In genomic region chr6:149153100-149153499, GRCh38 we compare ENCODE assay signal across 16 cellular contexts.
DNase-seq lines count a peak whose midpoint lies in the region; ATAC-seq and TF ChIP-seq lines count a peak whose summit lies in the region.
"Had no signal": no experiment of that assay in that cellular context is flagged by ENCODE, and none has a peak within 500 bp of the region (broad histone marks: within the 10 kb centered on the region; RNA-seq: fewer than 3 reads in every experiment).

No MANE protein-coding gene starts in this region.

- TF ChIP-seq CTCF in psoas muscle (IDR thresholded peaks at IDR 0.05) = no peak

- DNase-seq in activated CD4-positive, alpha-beta T cell treated with anti-CD3 and anti-CD28 coated beads, Interleukin-2, amount 10 ng/mL, durations not matched to agents 24 days and 14 days = peak; percentile 60
- DNase-seq in activated CD4-positive, alpha-beta T cell treated with anti-CD3 and anti-CD28 coated beads for 1 hour = no peak
- DNase-seq in LHCN-M2 (ENCODE audit: low read depth) (peak; percentile 25), NCI-H1436 treated with DMSO at 0.1 percent for 48 hours (lab: John Stamatoyannopoulos, UW) (no peak), psoas muscle (no peak)
- no peak for DNase-seq in naive thymus-derived CD8-positive, alpha-beta T cell
- DNase-seq: activated CD4-positive, CD25-positive, alpha-beta regulatory T cell; effector CD4-positive, alpha-beta T cell; mammary epithelial cell; MM.1S; nucleus accumbens; stomach had no signal

- H3K36me3 Mint-ChIP-seq in activated CD4-positive, alpha-beta T cell treated with anti-CD3 and anti-CD28 coated beads, Interleukin-2, amount 10 ng/mL, durations not matched to agents 24 days and 14 days (ENCODE audit: low read depth) = peaks cover 59% of the 10 kb centered on the region
- H3K36me3 Mint-ChIP-seq in activated T-helper 17 cell treated with anti-CD3 and anti-CD28 coated beads, Interleukin-2, amount 50 U/mL, for 72 hours (ENCODE audit: low read depth) = peaks cover 31% of the 10 kb centered on the region
- H3K36me3 Mint-ChIP-seq in naive thymus-derived CD8-positive, alpha-beta T cell = peaks cover 0 to 14% (median 5%) of the 10 kb centered on the region in 3 donors

- H3K9me3 ChIP-seq in psoas muscle = no peaks in the 10 kb centered on the region
- H3K9me3 ChIP-seq: stomach had no signal

- POLR2A ChIA-PET in naive thymus-derived CD8-positive, alpha-beta T cell (lab: Charles Lee) = interaction anchor here (0.5 kb wide), 1 partner anchor 251 kb away, joined by 3 read pairs; no protein-coding TSS in a partner anchor

- H3K27ac Mint-ChIP-seq in activated CD4-positive, alpha-beta T cell treated with anti-CD3 and anti-CD28 coated beads, Interleukin-2, amount 10 ng/mL, durations not matched to agents 24 days and 14 days = peak overlapping the region; percentile 94
- peak overlapping the region; percentile 89 for H3K27ac Mint-ChIP-seq in activated T-helper 17 cell treated with anti-CD3 and anti-CD28 coated beads, Interleukin-2, amount 50 U/mL, for 72 hours
- peak overlapping the region in 9 of 10 donors; percentile 19 to 98 (median 76) for H3K27ac Mint-ChIP-seq in naive thymus-derived CD8-positive, alpha-beta T cell

- no peaks in the 10 kb centered on the region for H3K27me3 ChIP-seq in psoas muscle (ENCODE audit: insufficient read depth in 3 of 3, low read length in 2 of 3)
- H3K27me3 ChIP-seq: stomach had no signal

- no peak overlapping the region for H3K27ac ChIP-seq in psoas muscle
- H3K27ac ChIP-seq: SK-N-MC, stomach had no signal

- peaks cover 24% of the 10 kb centered on the region for H3K9me3 Mint-ChIP-seq in activated CD4-positive, alpha-beta T cell treated with anti-CD3 and anti-CD28 coated beads, Interleukin-2, amount 10 ng/mL, durations not matched to agents 24 days and 14 days
- peaks cover 13% of the 10 kb centered on the region for H3K9me3 Mint-ChIP-seq in activated T-helper 17 cell treated with anti-CD3 and anti-CD28 coated beads, Interleukin-2, amount 50 U/mL, for 72 hours
- peaks cover 0 to 29% (median 2%) of the 10 kb centered on the region in 9 donors for H3K9me3 Mint-ChIP-seq in naive thymus-derived CD8-positive, alpha-beta T cell

- no peaks in the 10 kb centered on the region for H3K27me3 Mint-ChIP-seq in activated CD4-positive, alpha-beta T cell treated with anti-CD3 and anti-CD28 coated beads, Interleukin-2, amount 10 ng/mL, durations not matched to agents 24 days and 14 days
- H3K27me3 Mint-ChIP-seq in activated T-helper 17 cell treated with anti-CD3 and anti-CD28 coated beads, Interleukin-2, amount 50 U/mL, for 72 hours = no peaks in the 10 kb centered on the region
- no peaks in the 10 kb centered on the region for H3K27me3 Mint-ChIP-seq in naive thymus-derived CD8-positive, alpha-beta T cell

- peak overlapping the region; percentile 71 for H3K4me3 Mint-ChIP-seq in activated CD4-positive, alpha-beta T cell treated with anti-CD3 and anti-CD28 coated beads, Interleukin-2, amount 10 ng/mL, durations not matched to agents 24 days and 14 days
- peak overlapping the region; percentile 74 for H3K4me3 Mint-ChIP-seq in activated T-helper 17 cell treated with anti-CD3 and anti-CD28 coated beads, Interleukin-2, amount 50 U/mL, for 72 hours
- no peak overlapping the region for H3K4me3 Mint-ChIP-seq in naive thymus-derived CD8-positive, alpha-beta T cell

- no peaks in the 10 kb centered on the region for H3K36me3 ChIP-seq in psoas muscle (ENCODE audit: insufficient read depth in 1 of 2, low read depth in 1 of 2)
- H3K36me3 ChIP-seq: stomach had no signal

- no peaks in the 10 kb centered on the region for H3K4me1 ChIP-seq in psoas muscle

- H3K4me3 ChIP-seq in psoas muscle = no peak overlapping the region
- H3K4me3 ChIP-seq: SK-N-MC, skin epidermis, stomach had no signal

- peaks cover 74% of the 10 kb centered on the region for H3K4me1 Mint-ChIP-seq in activated CD4-positive, alpha-beta T cell treated with anti-CD3 and anti-CD28 coated beads, Interleukin-2, amount 10 ng/mL, durations not matched to agents 24 days and 14 days
- H3K4me1 Mint-ChIP-seq in activated T-helper 17 cell treated with anti-CD3 and anti-CD28 coated beads, Interleukin-2, amount 50 U/mL, for 72 hours = peaks cover 59% of the 10 kb centered on the region
- peaks cover 26 to 62% (median 41%) of the 10 kb centered on the region in 4 donors for H3K4me1 Mint-ChIP-seq in naive thymus-derived CD8-positive, alpha-beta T cell

- no peak for ATAC-seq in activated T-helper 17 cell treated with anti-CD3 and anti-CD28 coated beads, Interleukin-2, amount 50 U/mL, for 72 hours (replicated peaks)
- ATAC-seq in naive thymus-derived CD8-positive, alpha-beta T cell = no peak
- ATAC-seq in HG03342 (IDR thresholded peaks at IDR 0.05; ENCODE audit: unreplicated experiment) (no peak), psoas muscle (no peak)

- intact Hi-C loops in activated CD4-positive, alpha-beta T cell treated with anti-CD3 and anti-CD28 coated beads, Interleukin-2, amount 10 ng/mL, durations not matched to agents 24 days and 14 days (cut with micrococcal nuclease) = no loop called here
- intact Hi-C loops in psoas muscle (cut with DNase I) = no loop called here

- 60 to 72% (median 71%) methylated on average over 2 of the region's 2 CpGs for WGBS in psoas muscle, 3 donors

Comparison
In these comparisons a context has a peak if more than half of its experiments do, and no peak if none do; other contexts are left out.
1. DNase-seq: peak in activated CD4-positive, alpha-beta T cell treated with anti-CD3 and anti-CD28 coated beads, Interleukin-2, amount 10 ng/mL, durations not matched to agents 24 days and 14 days (single experiment) and LHCN-M2 (single experiment); none in activated CD4-positive, alpha-beta T cell treated with anti-CD3 and anti-CD28 coated beads for 1 hour (single experiment), naive thymus-derived CD8-positive, alpha-beta T cell (0 of 10), NCI-H1436 treated with DMSO at 0.1 percent for 48 hours (single experiment) and psoas muscle (0 of 2).
2. H3K4me3 Mint-ChIP-seq: peak in activated CD4-positive, alpha-beta T cell treated with anti-CD3 and anti-CD28 coated beads, Interleukin-2, amount 10 ng/mL, durations not matched to agents 24 days and 14 days (single experiment) and activated T-helper 17 cell treated with anti-CD3 and anti-CD28 coated beads, Interleukin-2, amount 50 U/mL, for 72 hours (single experiment); none in naive thymus-derived CD8-positive, alpha-beta T cell (0 of 10).
3. Peak in every context shown above with its lines, with median percentiles within 50 percentile points of each other: H3K27ac Mint-ChIP-seq.